In the genomic region with DNA sequence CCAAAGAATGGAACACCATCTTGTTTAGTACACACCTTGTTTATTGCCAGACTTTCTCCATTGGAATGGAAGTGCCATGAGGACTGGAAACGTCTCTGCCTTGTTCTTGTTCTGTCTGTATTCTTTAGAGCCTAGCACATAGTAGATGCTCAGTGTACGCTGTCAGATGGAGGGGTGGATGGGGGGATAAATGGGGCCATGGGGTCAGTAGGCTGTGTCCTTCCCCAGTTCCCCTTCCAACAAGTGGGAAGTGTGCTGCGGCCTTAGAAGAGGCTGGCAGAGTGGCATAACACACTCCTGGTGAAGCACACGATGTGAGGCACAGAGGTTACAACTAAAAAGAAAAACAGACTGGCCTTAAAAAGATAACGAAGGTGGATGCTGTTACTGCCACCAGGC, we compare ENCODE assay signal across 28 cellular contexts.
A peak's percentile ranks its signal among the peaks of the same experiment; 100 is the strongest.
DNase-seq lines count a peak whose midpoint lies in the region; TF ChIP-seq lines count a peak whose summit lies in the region.
"Had no signal": no experiment of that assay in that cellular context is flagged by ENCODE, and none has a peak within 500 bp of the region (broad histone marks: within the 10 kb centered on the region; RNA-seq: fewer than 3 reads in every experiment).

No MANE protein-coding gene starts in this region.

- POLR2A ChIA-PET in RWPE1 (lab: Yijun Ruan, JAX; ENCODE audit: low non-redundant PET): no interaction called here

- H3F3A ChIP-seq in neural cell (ENCODE audit: insufficient read depth, low read length, poor library complexity, severe bottlenecking): no peaks in the 10 kb centered on the region

- H4K20me1 ChIP-seq in neural cell (ENCODE audit: insufficient read depth): no peaks in the 10 kb centered on the region

- H3K9ac ChIP-seq in neural cell (ENCODE audit: low read length): no peak overlapping the region

- TF ChIP-seq RAD21 in neural cell (conservative IDR thresholded peaks at IDR 0.05): no peak

- H3K36me3 ChIP-seq in neural cell (ENCODE audit: insufficient read depth, low read length): no peaks in the 10 kb centered on the region
- no peaks in the 10 kb centered on the region for H3K36me3 ChIP-seq in thyroid gland
- H3K36me3 ChIP-seq: HAP-1, Peyer's patch had no signal

- 85 to 86% methylated on average over 5 of the region's 5 CpGs for WGBS in thyroid gland, 2 donors

- no peak for TF ChIP-seq POLR2A in thyroid gland (IDR thresholded peaks at IDR 0.05)

- H3K79me2 ChIP-seq in neural cell (replicated peaks; ENCODE audit: insufficient read depth, low read length): no peaks in the 10 kb centered on the region

- no peaks in the 10 kb centered on the region for H3K9me3 ChIP-seq in neural cell (ENCODE audit: low read length)
- no peaks in the 10 kb centered on the region for H3K9me3 ChIP-seq in thyroid gland
- H3K9me3 ChIP-seq: HAP-1, left ventricle myocardium inferior, Peyer's patch, SJCRH30, testis had no signal

- peaks cover 71 to 76% of the 10 kb centered on the region in 2 donors for H3K4me1 ChIP-seq in thyroid gland
- H3K4me1 ChIP-seq: HAP-1 had no signal

- TF ChIP-seq CTCF in RWPE1 (conservative IDR thresholded peaks at IDR 0.05; ENCODE audit: low read depth) (no peak), neural cell (IDR thresholded peaks at IDR 0.05; ENCODE audit: poor library complexity, severe bottlenecking) (no peak), thyroid gland (IDR thresholded peaks at IDR 0.05) (no peak)

- H3K4me3 ChIP-seq in neural cell (ENCODE audit: low read length) (no peak overlapping the region), thyroid gland (replicated peaks in 1 of 3) (no peak overlapping the region)
- H3K4me3 ChIP-seq: HAP-1, left ventricle myocardium inferior, Peyer's patch, SJCRH30, smooth muscle cell, testis had no signal

- CTCF ChIA-PET in RWPE1 (lab: Yijun Ruan, JAX): no interaction called here

- peak overlapping the region; percentile 79 for H3K27ac ChIP-seq in RWPE1
- H3K27ac ChIP-seq in cingulate gyrus (ENCODE audit: low read depth, low read length): peak overlapping the region; percentile 39
- H3K27ac ChIP-seq in neural cell (ENCODE audit: low read length): peak overlapping the region; percentile 87
- H3K27ac ChIP-seq in thyroid gland: peak overlapping the region; percentile 96 to 99 (median 96)
- H3K27ac ChIP-seq: left ventricle myocardium inferior, SJCRH30, testis had no signal

- H3K27me3 ChIP-seq in neural cell (ENCODE audit: insufficient read depth, low read depth, low read length) (no peaks in the 10 kb centered on the region), thyroid gland (no peaks in the 10 kb centered on the region)
- H3K27me3 ChIP-seq: Peyer's patch, SJCRH30, testis had no signal

- TF ChIP-seq EP300 in neural cell (conservative IDR thresholded peaks at IDR 0.05; ENCODE audit: poor library complexity, severe bottlenecking): no peak

- intact Hi-C loops in thyroid gland (cut with DNase I): no loop called here

- H3K9me2 ChIP-seq in neural cell (ENCODE audit: insufficient read depth, low read length): no peaks in the 10 kb centered on the region

- DNase-seq in RWPE1 (ENCODE audit: low spot score): no peak
- DNase-seq in thyroid gland: no peak
- no peak for DNase-seq in CD1c-positive myeloid dendritic cell (ENCODE audit: extremely low spot score)
- no peak for DNase-seq in NCI-H69 (lab: John Stamatoyannopoulos, UW)
- DNase-seq in mucosa of gallbladder (ENCODE audit: low spot score): no peak
- DNase-seq: activated CD4-positive, alpha-beta T cell treated with anti-CD3 and anti-CD28 coated beads, Interleukin-2, amount 10 ng/mL, durations not matched to agents 24 days and 14 days; activated CD8-positive, alpha-beta memory T cell treated with anti-CD3 and anti-CD28 coated beads, Interleukin-2, amount 10 ng/mL, durations not matched to agents 7 days and 5 days; activated gamma-delta T cell; activated T-cell treated with anti-CD3 and anti-CD28 coated beads, Interleukin-2, amount 50 U/mL, for 4 hours; central memory CD4-positive, alpha-beta T cell; glutamatergic neuron; left ventricle myocardium inferior; midbrain; natural killer cell; NCI-H1092; NCI-H1694; NCI-H446 treated with DMSO at 0.1 percent for 48 hours; NCI-H82; right cardiac atrium; SJCRH30; stimulated activated naive CD4-positive, alpha-beta T cell treated with Interleukin-2 at 50 U/mL for 16 hours; SW 1271; testis had no signal

- no peak overlapping the region for H3K4me2 ChIP-seq in neural cell (ENCODE audit: low read length)
- H3K4me2 ChIP-seq: smooth muscle cell had no signal

- no peak overlapping the region for H2AFZ ChIP-seq in neural cell (ENCODE audit: low read depth, low read length)

TF ChIP-seq in neural cell, 6 proteins besides CTCF, POLR2A, EP300 and RAD21:
- no peak for TF ChIP-seq MXI1 (conservative IDR thresholded peaks at IDR 0.05; ENCODE audit: poor library complexity, severe bottlenecking)
- TF ChIP-seq SMC3 (conservative IDR thresholded peaks at IDR 0.05; ENCODE audit: poor library complexity): no peak
- no peak for TF ChIP-seq POLR2AphosphoS5 (IDR thresholded peaks at IDR 0.05)
- TF ChIP-seq TAF1 (IDR thresholded peaks at IDR 0.05; ENCODE audit: low read depth): no peak
- TF ChIP-seq, protein P1, sequence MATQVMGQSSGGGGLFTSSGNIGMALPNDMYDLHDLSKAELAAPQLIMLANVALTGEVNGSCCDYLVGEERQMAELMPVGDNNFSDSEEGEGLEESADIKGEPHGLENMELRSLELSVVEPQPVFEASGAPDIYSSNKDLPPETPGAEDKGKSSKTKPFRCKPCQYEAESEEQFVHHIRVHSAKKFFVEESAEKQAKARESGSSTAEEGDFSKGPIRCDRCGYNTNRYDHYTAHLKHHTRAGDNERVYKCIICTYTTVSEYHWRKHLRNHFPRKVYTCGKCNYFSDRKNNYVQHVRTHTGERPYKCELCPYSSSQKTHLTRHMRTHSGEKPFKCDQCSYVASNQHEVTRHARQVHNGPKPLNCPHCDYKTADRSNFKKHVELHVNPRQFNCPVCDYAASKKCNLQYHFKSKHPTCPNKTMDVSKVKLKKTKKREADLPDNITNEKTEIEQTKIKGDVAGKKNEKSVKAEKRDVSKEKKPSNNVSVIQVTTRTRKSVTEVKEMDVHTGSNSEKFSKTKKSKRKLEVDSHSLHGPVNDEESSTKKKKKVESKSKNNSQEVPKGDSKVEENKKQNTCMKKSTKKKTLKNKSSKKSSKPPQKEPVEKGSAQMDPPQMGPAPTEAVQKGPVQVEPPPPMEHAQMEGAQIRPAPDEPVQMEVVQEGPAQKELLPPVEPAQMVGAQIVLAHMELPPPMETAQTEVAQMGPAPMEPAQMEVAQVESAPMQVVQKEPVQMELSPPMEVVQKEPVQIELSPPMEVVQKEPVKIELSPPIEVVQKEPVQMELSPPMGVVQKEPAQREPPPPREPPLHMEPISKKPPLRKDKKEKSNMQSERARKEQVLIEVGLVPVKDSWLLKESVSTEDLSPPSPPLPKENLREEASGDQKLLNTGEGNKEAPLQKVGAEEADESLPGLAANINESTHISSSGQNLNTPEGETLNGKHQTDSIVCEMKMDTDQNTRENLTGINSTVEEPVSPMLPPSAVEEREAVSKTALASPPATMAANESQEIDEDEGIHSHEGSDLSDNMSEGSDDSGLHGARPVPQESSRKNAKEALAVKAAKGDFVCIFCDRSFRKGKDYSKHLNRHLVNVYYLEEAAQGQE (IDR thresholded peaks at IDR 0.05; ENCODE audit: borderline replicate concordance): no peak
- no peak for TF ChIP-seq EZH2 (IDR thresholded peaks at IDR 0.05; ENCODE audit: borderline replicate concordance, insufficient read depth, low read length, poor library complexity, severe bottlenecking)

Comparison
In these comparisons a context has a peak if more than half of its experiments do, and no peak if none do; other contexts are left out.
1. H3K27ac ChIP-seq: peak in every context shown above with its lines; median percentile 96 in thyroid gland; 87 in neural cell; 79 in RWPE1; 39 in cingulate gyrus.